12 cellular contexts compared by ENCODE assay signal in the genomic region with DNA sequence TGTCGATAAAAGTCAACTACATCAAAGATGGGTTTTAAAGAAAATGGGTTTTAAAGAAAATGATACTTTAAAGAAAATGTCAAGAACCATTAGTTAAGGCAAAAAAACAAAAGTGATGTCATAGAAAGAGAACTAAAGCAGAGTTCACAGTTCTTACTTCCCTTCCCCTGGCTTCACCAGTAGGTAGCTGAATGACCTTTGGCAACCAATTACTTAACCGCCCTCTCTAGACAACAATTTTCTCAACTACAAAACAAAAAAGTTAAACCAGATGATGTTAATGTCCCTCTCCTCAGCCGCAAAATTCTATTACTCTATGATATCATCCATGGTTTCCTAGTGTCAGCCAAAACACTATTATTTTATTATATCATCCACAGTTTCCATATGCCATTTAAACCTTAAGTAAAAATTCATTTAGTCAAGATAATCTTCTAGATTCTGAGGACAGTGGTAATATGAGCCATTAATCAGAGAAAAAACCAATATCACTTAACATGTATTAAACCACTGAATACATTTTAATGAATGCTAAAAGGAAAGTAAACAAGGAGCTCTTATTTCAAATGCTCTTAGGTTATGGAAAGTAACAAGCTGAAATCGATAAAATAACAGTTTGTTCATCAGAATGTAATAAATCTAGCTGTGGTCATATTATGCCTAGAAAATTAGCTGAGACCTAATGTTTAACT. TPM values are rescaled to one million over a fixed set of nuclear protein-coding genes. Genes with fewer than 3 reads are reported as not detected.
DNase-seq lines count a peak whose midpoint lies in the region; ATAC-seq and TF ChIP-seq lines count a peak whose summit lies in the region.
"Had no signal": no experiment of that assay in that cellular context is flagged by ENCODE, and none has a peak within 500 bp of the region (broad histone marks: within the 10 kb centered on the region; RNA-seq: fewer than 3 reads in every experiment).

No MANE protein-coding gene starts in this region.

- H3K9me3 Mint-ChIP-seq in CD4-positive, alpha-beta T cell: no peaks in the 10 kb centered on the region
- no peaks in the 10 kb centered on the region for H3K9me3 Mint-ChIP-seq in progenitor cell of endocrine pancreas (ENCODE audit: low read depth)

- peaks cover 18 to 81% (median 34%) of the 10 kb centered on the region in 3 donors for H3K4me1 ChIP-seq in esophagus squamous epithelium

- H3K36me3 ChIP-seq in esophagus squamous epithelium: no peaks in the 10 kb centered on the region
- no peaks in the 10 kb centered on the region for H3K36me3 ChIP-seq in H7 (replicated peaks; ENCODE audit: control insufficient read depth, insufficient read depth, low read length)
- H3K36me3 ChIP-seq: neutrophil had no signal

- H3K27me3 ChIP-seq in CD4-positive, alpha-beta T cell (ENCODE audit: control insufficient read depth, insufficient read depth, low read length): no peaks in the 10 kb centered on the region
- H3K27me3 ChIP-seq in esophagus squamous epithelium: no peaks in the 10 kb centered on the region
- no peaks in the 10 kb centered on the region for H3K27me3 ChIP-seq in H7 (ENCODE audit: control insufficient read depth, insufficient read depth, low read length)
- H3K27me3 ChIP-seq: neutrophil had no signal

- H3K27ac Mint-ChIP-seq in CD4-positive, alpha-beta T cell: no peak overlapping the region
- peak overlapping the region; percentile 19 for H3K27ac Mint-ChIP-seq in progenitor cell of endocrine pancreas

- H3K27me3 Mint-ChIP-seq in CD4-positive, alpha-beta T cell: no peaks in the 10 kb centered on the region
- no peaks in the 10 kb centered on the region for H3K27me3 Mint-ChIP-seq in progenitor cell of endocrine pancreas

- H3K36me3 Mint-ChIP-seq in CD4-positive, alpha-beta T cell (ENCODE audit: low read depth): no peaks in the 10 kb centered on the region
- H3K36me3 Mint-ChIP-seq in progenitor cell of endocrine pancreas (ENCODE audit: insufficient read depth): no peaks in the 10 kb centered on the region

- no peaks in the 10 kb centered on the region for H3K9me3 ChIP-seq in CD4-positive, alpha-beta T cell (ENCODE audit: control insufficient read depth, low read length)
- no peaks in the 10 kb centered on the region for H3K9me3 ChIP-seq in esophagus squamous epithelium
- H3K9me3 ChIP-seq: neutrophil had no signal

- no peak for TF ChIP-seq CTCF in CD4-positive, alpha-beta T cell (IDR thresholded peaks at IDR 0.05)
- no peak for TF ChIP-seq CTCF in esophagus squamous epithelium (IDR thresholded peaks at IDR 0.05)
- no peak for TF ChIP-seq CTCF in progenitor cell of endocrine pancreas (IDR thresholded peaks at IDR 0.05; ENCODE audit: unreplicated experiment)

- POLR2A ChIA-PET in CD4-positive, alpha-beta T cell (lab: Charles Lee): interaction anchor here (1.2 kb wide), 1 partner anchor 13 kb away, joined by 3 read pairs; the partner anchor contains the start of gene RYK

- CTCF ChIA-PET in CD4-positive, alpha-beta T cell (lab: Charles Lee): interaction anchor here (1.0 to 2.4 kb wide), 3 partner anchors 9 to 25 kb away, joined by 3 to 6 read pairs (median 5); no protein-coding TSS in a partner anchor

- WGBS in esophagus squamous epithelium, 2 donors: 70 to 72% methylated on average over 4 of the region's 4 CpGs

- H3K4me3 ChIP-seq in esophagus squamous epithelium (no peak overlapping the region), H7 (ENCODE audit: insufficient read depth, low read depth, low read length) (no peak overlapping the region)
- H3K4me3 ChIP-seq: SK-N-MC had no signal

- peak overlapping the region; percentile 4 for H3K4me3 Mint-ChIP-seq in CD4-positive, alpha-beta T cell
- H3K4me3 Mint-ChIP-seq in progenitor cell of endocrine pancreas (ENCODE audit: low read depth): no peak overlapping the region

- no peak for DNase-seq in CD4-positive, alpha-beta T cell
- peak; percentile 54 for DNase-seq in NCI-H146 (lab: John Stamatoyannopoulos, UW)
- no peak for DNase-seq in esophagus squamous epithelium (lab: John Stamatoyannopoulos, UW)
- DNase-seq in progenitor cell of endocrine pancreas (ENCODE audit: low spot score, unreplicated experiment): no peak
- no peak for DNase-seq in stimulated activated CD4-positive, alpha-beta T cell treated with anti-CD3 and anti-CD28 coated beads, Interleukin-4, amount 100 ng/mL, for 24 hours
- DNase-seq in T-helper 9 cell: no peak
- no peak for DNase-seq in stimulated activated CD4-positive, alpha-beta T cell treated with anti-CD3 and anti-CD28 coated beads, Interleukin-12 subunit alpha, Interleukin-12 subunit beta, amount 100 ng/mL, for 4 hours
- DNase-seq in H7: no peak
- DNase-seq: activated CD8-positive, alpha-beta memory T cell treated with anti-CD3 and anti-CD28 coated beads for 24 hours had no signal

- no peak for ATAC-seq in CD4-positive, alpha-beta T cell (ENCODE audit: poor library complexity)

- H3K27ac ChIP-seq in CD4-positive, alpha-beta T cell (ENCODE audit: low read depth, low read length): no peak overlapping the region
- peak overlapping the region in 3 of 4 donors; percentile 24 to 50 (median 49) for H3K27ac ChIP-seq in esophagus squamous epithelium
- H3K27ac ChIP-seq: epithelial cell of prostate, neutrophil, SK-N-MC had no signal

- TF ChIP-seq POLR2A in esophagus squamous epithelium (IDR thresholded peaks at IDR 0.05): no peak

- peaks cover 81% of the 10 kb centered on the region for H3K4me1 Mint-ChIP-seq in CD4-positive, alpha-beta T cell (ENCODE audit: low read depth)
- H3K4me1 Mint-ChIP-seq in progenitor cell of endocrine pancreas (ENCODE audit: low read depth): peaks cover 32% of the 10 kb centered on the region

- intact Hi-C loops in CD4-positive, alpha-beta T cell (cut with DNase I, micrococcal nuclease): no loop called here
- intact Hi-C loops in esophagus squamous epithelium (cut with DNase I): no loop called here

RNA-seq across cellular contexts. Expression of gene RYK, which starts 13.1 kb away (rescaled TPM):
- total RNA-seq in CD4-positive, alpha-beta T cell: 10 to 100 TPM; 57.6 to 59.2 TPM
- total RNA-seq in esophagus squamous epithelium (10 to 100 TPM; 29.3 to 75.5 (median 39.1) TPM), progenitor cell of endocrine pancreas (82.3 and 85.2 TPM in 2 replicates)
- 74.7 and 79.2 TPM in 2 replicates for total RNA-seq in H7 (2014; rRNA removed; shearing (Covaris generic))
